In genomic region chr1:21427798-21428480, GRCh38 we compare ENCODE assay signal across 8 cellular contexts. TPM values are rescaled to one million over a fixed set of nuclear protein-coding genes. Genes with fewer than 3 reads are reported as not detected.
DNase-seq lines count a peak whose midpoint lies in the region; ATAC-seq, FAIRE-seq and TF ChIP-seq lines count a peak whose summit lies in the region.
"Not testable (repeated sequence)": the region's sequence is repeated elsewhere in the genome, so short reads cannot be mapped to it uniquely, and the experiment has no call there.

No MANE protein-coding gene starts in this region.

- not testable (repeated sequence) for H3K9me3 ChIP-seq in NT2/D1 (ENCODE audit: insufficient read depth, low read length); pancreas

- intact Hi-C loops in activated naive CD4-positive, alpha-beta T cell treated with anti-CD3 and anti-CD28 coated beads for 36 hours (cut with micrococcal nuclease); left ventricle myocardium superior (cut with micrococcal nuclease); pancreas (cut with DNase I): not testable (repeated sequence)

- H3K27ac Mint-ChIP-seq in activated naive CD4-positive, alpha-beta T cell treated with anti-CD3 and anti-CD28 coated beads for 36 hours; type B pancreatic cell: not testable (repeated sequence)

- H3K9ac ChIP-seq in NT2/D1 (ENCODE audit: insufficient read length, low read depth) = not testable (repeated sequence)

- not testable (repeated sequence) for H3K4me1 Mint-ChIP-seq in activated naive CD4-positive, alpha-beta T cell treated with anti-CD3 and anti-CD28 coated beads for 36 hours (ENCODE audit: low read depth); type B pancreatic cell (ENCODE audit: unreplicated experiment)

- not testable (repeated sequence) for TF ChIP-seq CTCF in GM06990 (IDR thresholded peaks at IDR 0.05; ENCODE audit: insufficient read depth, low read length, poor library complexity, severe bottlenecking); pancreas (IDR thresholded peaks at IDR 0.05); type B pancreatic cell (conservative IDR thresholded peaks at IDR 0.05)

- not testable (repeated sequence) for H3K36me3 Mint-ChIP-seq in activated naive CD4-positive, alpha-beta T cell treated with anti-CD3 and anti-CD28 coated beads for 36 hours (ENCODE audit: low read depth); type B pancreatic cell

- peaks cover 13% of the 10 kb centered on the region for H3K27me3 Mint-ChIP-seq in activated naive CD4-positive, alpha-beta T cell treated with anti-CD3 and anti-CD28 coated beads for 36 hours (ENCODE audit: low read depth)
- peaks cover 47% of the 10 kb centered on the region for H3K27me3 Mint-ChIP-seq in type B pancreatic cell

- not testable (repeated sequence) for FAIRE-seq in pancreas (lab: Jason Lieb, UNC)

- not testable (repeated sequence) for H3K27ac ChIP-seq in pancreas

- ATAC-seq in left ventricle myocardium superior (peak; percentile 30), pancreas (peak; percentile 40 to 75 (median 53))

- not testable (repeated sequence) for H3K9me3 Mint-ChIP-seq in activated naive CD4-positive, alpha-beta T cell treated with anti-CD3 and anti-CD28 coated beads for 36 hours; type B pancreatic cell

- CTCF ChIA-PET in activated naive CD4-positive, alpha-beta T cell treated with anti-CD3 and anti-CD28 coated beads for 36 hours (lab: Charles Lee) = not testable (repeated sequence)

- H3K4me1 ChIP-seq in NT2/D1 (ENCODE audit: insufficient read depth, insufficient read length); pancreas: not testable (repeated sequence)

- WGBS in pancreas, 2 donors = 12 to 13% methylated on average over 25 to 52 of the region's 74 CpGs

- not testable (repeated sequence) for H3K27me3 ChIP-seq in GM06990 (replicated peaks; ENCODE audit: control insufficient read depth, insufficient read depth, low read length); pancreas
- H3K27me3 ChIP-seq in NT2/D1 (ENCODE audit: insufficient read depth, insufficient read length) = peaks cover 24% of the 10 kb centered on the region

- DNase-seq in GM06990 (ENCODE audit: extremely low read depth, insufficient read length) = peak; percentile 29
- not testable (repeated sequence) for DNase-seq in NT2/D1 (ENCODE audit: low read depth, low spot score); activated naive CD4-positive, alpha-beta T cell treated with anti-CD3 and anti-CD28 coated beads for 36 hours; left ventricle myocardium superior; type B pancreatic cell (ENCODE audit: extremely low spot score, unreplicated experiment)
- peak; percentile 56 for DNase-seq in ecto neural progenitor cell (ENCODE audit: low spot score)
- DNase-seq in mesenteric fat pad (ENCODE audit: low spot score) = peak; percentile 83
- peak in 1 of 6 donors; percentile 60 for DNase-seq in pancreas

- not testable (repeated sequence) for H3K36me3 ChIP-seq in GM06990 (ENCODE audit: control insufficient read depth, insufficient read depth, low read length); NT2/D1 (ENCODE audit: insufficient read depth, insufficient read length, low read length); pancreas

- peak overlapping the region; percentile 45 for H3K4me3 Mint-ChIP-seq in activated naive CD4-positive, alpha-beta T cell treated with anti-CD3 and anti-CD28 coated beads for 36 hours
- peak overlapping the region; percentile 84 for H3K4me3 Mint-ChIP-seq in type B pancreatic cell

- H3K4me3 ChIP-seq in GM06990 (replicated peaks; ENCODE audit: low read depth, low read length) = peak overlapping the region; percentile 27; the same call in 1 of the 2 replicates
- H3K4me3 ChIP-seq in NT2/D1 (ENCODE audit: insufficient read length, low read depth) = peak overlapping the region; percentile 15
- not testable (repeated sequence) for H3K4me3 ChIP-seq in pancreas

RNA-seq across cellular contexts. Expression of gene NBPF3, which starts 12.0 kb away (rescaled TPM):
- 1 to 10 TPM; 3.3 to 3.6 TPM for total RNA-seq in activated naive CD4-positive, alpha-beta T cell treated with anti-CD3 and anti-CD28 coated beads for 36 hours
- total RNA-seq in left ventricle myocardium superior (4.2 TPM), mesenteric fat pad (11.2 TPM), pancreas (1 to 10 TPM; 3.3 to 8.6 (median 3.7) TPM), type B pancreatic cell (ENCODE audit: low replicate concordance) (13.6 and 13.7 TPM in 2 replicates)
- polyA plus RNA-seq in pancreas = 1 to 10 TPM; 1.1 to 3.5 TPM
